23 cellular contexts compared by ENCODE assay signal in genomic region chr1:3546048-3546384, GRCh38.
DNase-seq lines count a peak whose midpoint lies in the region; ATAC-seq and TF ChIP-seq lines count a peak whose summit lies in the region.
"Had no signal": no experiment of that assay in that cellular context is flagged by ENCODE, and none has a peak within 500 bp of the region (broad histone marks: within the 10 kb centered on the region; RNA-seq: fewer than 3 reads in every experiment).

No MANE protein-coding gene starts in this region.

- no peak overlapping the region for H3K4me3 ChIP-seq in SK-N-SH (ENCODE audit: low read depth in 2 of 2, low read length in 1 of 2)
- no peak overlapping the region for H3K4me3 ChIP-seq in upper lobe of left lung
- H3K4me3 ChIP-seq: MG63, SJCRH30 had no signal

- ATAC-seq in SK-N-SH treated with all-trans-retinoic acid at 6 μM for 48 hours: no peak
- ATAC-seq in upper lobe of left lung (ENCODE audit: low FRiP score in 2 of 2): no peak
- ATAC-seq: PC-3 had no signal

- CTCF ChIA-PET in SK-N-SH (lab: Yijun Ruan, JAX): interaction anchor here (0.8 to 2.3 kb wide), 5 partner anchors 11 to 73 kb away, joined by 3 to 8 read pairs (median 6); no protein-coding TSS in a partner anchor

- H2AFZ ChIP-seq in SK-N-SH (ENCODE audit: low read depth): no peak overlapping the region

- no peaks in the 10 kb centered on the region for H3K36me3 Mint-ChIP-seq in chondrocyte (ENCODE audit: low read depth)
- H3K36me3 Mint-ChIP-seq in nephron progenitor cell (ENCODE audit: low read depth): no peaks in the 10 kb centered on the region
- H3K36me3 Mint-ChIP-seq: CD14-positive monocyte had no signal

- TF ChIP-seq RAD21 in SK-N-SH (IDR thresholded peaks at IDR 0.05; ENCODE audit: low read length): no peak

- no peaks in the 10 kb centered on the region for H3K79me2 ChIP-seq in SK-N-SH (ENCODE audit: insufficient read depth)

- TF ChIP-seq POLR2A in upper lobe of left lung (IDR thresholded peaks at IDR 0.05): no peak

- TF ChIP-seq EP300 in SK-N-SH (IDR thresholded peaks at IDR 0.05; ENCODE audit: borderline replicate concordance in 1 of 2, low read depth in 1 of 2, low read length in 1 of 2) (no peak), upper lobe of left lung (IDR thresholded peaks at IDR 0.05) (no peak)

- DNase-seq in SK-N-SH (no peak), chondrocyte (ENCODE audit: low spot score) (no peak), nephron progenitor cell (no peak), upper lobe of left lung (no peak), dermis blood vessel endothelial cell (no peak), superior temporal gyrus (ENCODE audit: extremely low spot score) (no peak)
- no peak for DNase-seq in stimulated activated naive CD4-positive, alpha-beta T cell (lab: John Stamatoyannopoulos, UW)
- DNase-seq: AML-193, DMS79 treated with DMSO at 0.1 percent for 48 hours, H9, Kasumi-1, MG63, NCI-H1048, NCI-H1436 treated with DMSO at 0.1 percent for 48 hours, NCI-H2029 treated with DMSO at 0.1 percent for 48 hours, NCI-H2171 treated with DMSO at 0.1 percent for 48 hours, NCI-H446 treated with DMSO at 0.1 percent for 48 hours, NCI-H69, PC-3, SJCRH30 had no signal

- H3K9me3 ChIP-seq in SK-N-SH (no peaks in the 10 kb centered on the region), upper lobe of left lung (no peaks in the 10 kb centered on the region)
- H3K9me3 ChIP-seq: MG63, SJCRH30 had no signal

- H3K4me1 Mint-ChIP-seq in chondrocyte (ENCODE audit: low read depth): peaks cover 78% of the 10 kb centered on the region
- H3K4me1 Mint-ChIP-seq in nephron progenitor cell: peaks cover 25% of the 10 kb centered on the region

- H3K27me3 ChIP-seq in SK-N-SH (ENCODE audit: insufficient read depth) (no peaks in the 10 kb centered on the region), upper lobe of left lung (no peaks in the 10 kb centered on the region)
- H3K27me3 ChIP-seq: MG63 had no signal

- no peaks in the 10 kb centered on the region for H3K9me3 Mint-ChIP-seq in chondrocyte (ENCODE audit: low read depth)
- no peaks in the 10 kb centered on the region for H3K9me3 Mint-ChIP-seq in nephron progenitor cell
- H3K9me3 Mint-ChIP-seq: CD14-positive monocyte, H9 had no signal

- peak overlapping the region; percentile 81 for H3K27ac Mint-ChIP-seq in chondrocyte (ENCODE audit: unreplicated experiment)
- no peak overlapping the region for H3K27ac Mint-ChIP-seq in nephron progenitor cell
- H3K27ac Mint-ChIP-seq: H9 had no signal

- H3K4me2 ChIP-seq in SK-N-SH: no peak overlapping the region

- POLR2A ChIA-PET in SK-N-SH (lab: Yijun Ruan, JAX): no interaction called here

- TF ChIP-seq CTCF in SK-N-SH (IDR thresholded peaks at IDR 0.05): no peak
- TF ChIP-seq CTCF in chondrocyte (IDR thresholded peaks at IDR 0.05): no peak
- TF ChIP-seq CTCF in nephron progenitor cell (IDR thresholded peaks at IDR 0.05): no peak
- no peak for TF ChIP-seq CTCF in upper lobe of left lung (IDR thresholded peaks at IDR 0.05)

- no peaks in the 10 kb centered on the region for H4K20me1 ChIP-seq in SK-N-SH (ENCODE audit: insufficient read depth)

- no peak overlapping the region for H3K9ac ChIP-seq in SK-N-SH

- H3K36me3 ChIP-seq in SK-N-SH (replicated peaks in 1 of 2; ENCODE audit: control insufficient read depth in 1 of 2, insufficient read depth in 2 of 2, low read length in 1 of 2): no peaks in the 10 kb centered on the region
- no peaks in the 10 kb centered on the region for H3K36me3 ChIP-seq in upper lobe of left lung
- H3K36me3 ChIP-seq: SJCRH30 had no signal

- H3K4me1 ChIP-seq in SK-N-SH (ENCODE audit: control insufficient read depth in 1 of 2, insufficient read depth in 2 of 2, low read depth in 1 of 2, low read length in 1 of 2): peaks cover 0 to 70% of the 10 kb centered on the region in 2 experiments; a peak in 1 of 4 replicates
- H3K4me1 ChIP-seq in upper lobe of left lung: peaks cover 20 to 27% (median 23%) of the 10 kb centered on the region in 4 donors

- H3K4me3 Mint-ChIP-seq in chondrocyte (ENCODE audit: unreplicated experiment) (peak overlapping the region; percentile 64), nephron progenitor cell (peak overlapping the region; percentile 50)
- H3K4me3 Mint-ChIP-seq: CD14-positive monocyte, H9 had no signal

- H3F3A ChIP-seq in SK-N-SH (replicated peaks; ENCODE audit: insufficient read depth): no peaks in the 10 kb centered on the region

- H3K27ac ChIP-seq in SK-N-SH (ENCODE audit: low read depth in 2 of 2, low read length in 1 of 2): peak overlapping the region in 1 of 2 experiments; percentile 62; a peak in 2 of 4 replicates
- peak overlapping the region in 3 of 4 donors; percentile 36 to 69 (median 44) for H3K27ac ChIP-seq in upper lobe of left lung
- H3K27ac ChIP-seq: 22Rv1, SJCRH30 had no signal

- H3K9me2 ChIP-seq in SK-N-SH: no peaks in the 10 kb centered on the region

- 73% methylated on average over 3 of the region's 4 CpGs for WGBS in SK-N-SH (ENCODE audit: low lambda C conversion rate)
- 79 to 85% methylated on average over 4 of the region's 4 CpGs for WGBS in upper lobe of left lung, 2 donors

- H3K27me3 Mint-ChIP-seq in chondrocyte (ENCODE audit: low read depth) (no peaks in the 10 kb centered on the region), nephron progenitor cell (ENCODE audit: low read depth, poor library complexity) (no peaks in the 10 kb centered on the region)

TF ChIP-seq in SK-N-SH, 30 proteins besides CTCF, POLR2A, EP300 and RAD21:
- TF ChIP-seq RFX5 (IDR thresholded peaks at IDR 0.05; ENCODE audit: low read length): no peak
- peak; percentile 5; the same call in 1 of the 2 replicates for TF ChIP-seq MXI1 (IDR thresholded peaks at IDR 0.05; ENCODE audit: low read depth, low read length)
- TF ChIP-seq POLR2AphosphoS5 (IDR thresholded peaks at IDR 0.05; ENCODE audit: low read depth, low read length): no peak
TF ChIP-seq in SK-N-SH: peak in this region for 1.

TF ChIP-seq in SK-N-SH treated with all-trans-retinoic acid at 6 μM for 48 hours, 23 proteins besides CTCF, POLR2A, EP300 and RAD21:
- no peak for TF ChIP-seq ESRRG (CRISPR knock-in tag; IDR thresholded peaks at IDR 0.05)
- no peak for TF ChIP-seq BACH2 (CRISPR knock-in tag; IDR thresholded peaks at IDR 0.05; ENCODE audit: borderline replicate concordance)
- TF ChIP-seq TCF4 (CRISPR knock-in tag; IDR thresholded peaks at IDR 0.05; ENCODE audit: borderline replicate concordance): no peak
- TF ChIP-seq RARB (CRISPR knock-in tag; IDR thresholded peaks at IDR 0.05): no peak
- TF ChIP-seq TOX (CRISPR knock-in tag; IDR thresholded peaks at IDR 0.05; ENCODE audit: borderline replicate concordance): no peak
- no peak for TF ChIP-seq GLIS3 (CRISPR knock-in tag; IDR thresholded peaks at IDR 0.05)
- TF ChIP-seq ARNTL (CRISPR knock-in tag; IDR thresholded peaks at IDR 0.05; ENCODE audit: borderline replicate concordance, low read depth): no peak
